In genomic region chr1:160827418-160827817, GRCh38 we compare ENCODE assay signal across 12 cellular contexts. TPM values are rescaled to one million over a fixed set of nuclear protein-coding genes. Genes with fewer than 3 reads are reported as not detected.
DNase-seq lines count a peak whose midpoint lies in the region; ATAC-seq and TF ChIP-seq lines count a peak whose summit lies in the region.
"Had no signal": no experiment of that assay in that cellular context is flagged by ENCODE, and none has a peak within 500 bp of the region (broad histone marks: within the 10 kb centered on the region; RNA-seq: fewer than 3 reads in every experiment).

No MANE protein-coding gene starts in this region.

- H3K4me3 ChIP-seq in neural progenitor cell: no peak overlapping the region
- H3K4me3 ChIP-seq: dorsolateral prefrontal cortex had no signal

- H3F3A ChIP-seq in neural progenitor cell (ENCODE audit: low read depth): no peaks in the 10 kb centered on the region

- no peak for ATAC-seq in effector memory CD8-positive, alpha-beta T cell (replicated peaks)

- no peaks in the 10 kb centered on the region for H3K9me3 Mint-ChIP-seq in effector memory CD8-positive, alpha-beta T cell
- H3K9me3 Mint-ChIP-seq in osteocyte (ENCODE audit: unreplicated experiment): no peaks in the 10 kb centered on the region
- no peaks in the 10 kb centered on the region for H3K9me3 Mint-ChIP-seq in neural progenitor cell
- H3K9me3 Mint-ChIP-seq: T-helper 2 cell treated with Interferon-gamma antibody and Interleukin-4, amounts not matched to agents 5 μg/mL and 100 μg/mL, for 36 hours had no signal

- no peaks in the 10 kb centered on the region for H4K20me1 ChIP-seq in neural progenitor cell (ENCODE audit: low read depth)

- peak overlapping the region; percentile 71 to 87 for H3K27ac Mint-ChIP-seq in effector memory CD8-positive, alpha-beta T cell
- H3K27ac Mint-ChIP-seq in osteocyte (ENCODE audit: unreplicated experiment): no peak overlapping the region
- H3K27ac Mint-ChIP-seq in neural progenitor cell: no peak overlapping the region
- H3K27ac Mint-ChIP-seq: T-helper 2 cell treated with Interferon-gamma antibody and Interleukin-4, amounts not matched to agents 5 μg/mL and 100 μg/mL, for 36 hours had no signal

- peaks cover 56% of the 10 kb centered on the region for H3K36me3 Mint-ChIP-seq in effector memory CD8-positive, alpha-beta T cell (ENCODE audit: insufficient read depth)
- H3K36me3 Mint-ChIP-seq in osteocyte (ENCODE audit: unreplicated experiment) (no peaks in the 10 kb centered on the region), neural progenitor cell (no peaks in the 10 kb centered on the region)

- H3K4me1 ChIP-seq in neural progenitor cell: no peaks in the 10 kb centered on the region

- H3K4me1 Mint-ChIP-seq in effector memory CD8-positive, alpha-beta T cell (ENCODE audit: low read depth in 2 of 2): peaks cover 14 to 16% of the 10 kb centered on the region in 2 donors
- H3K4me1 Mint-ChIP-seq in osteocyte (ENCODE audit: unreplicated experiment): no peaks in the 10 kb centered on the region
- H3K4me1 Mint-ChIP-seq in neural progenitor cell: no peaks in the 10 kb centered on the region

- no peaks in the 10 kb centered on the region for H3K27me3 ChIP-seq in neural progenitor cell

- no peaks in the 10 kb centered on the region for H3K36me3 ChIP-seq in neural progenitor cell

- no peaks in the 10 kb centered on the region for H3K27me3 Mint-ChIP-seq in effector memory CD8-positive, alpha-beta T cell
- H3K27me3 Mint-ChIP-seq in osteocyte (ENCODE audit: unreplicated experiment) (no peaks in the 10 kb centered on the region), neural progenitor cell (ENCODE audit: insufficient read depth, low read depth) (no peaks in the 10 kb centered on the region)

- TF ChIP-seq CTCF in osteocyte (IDR thresholded peaks at IDR 0.05): no peak
- TF ChIP-seq CTCF in neural progenitor cell (IDR thresholded peaks at IDR 0.05): no peak

- no peak overlapping the region for H3K4me3 Mint-ChIP-seq in effector memory CD8-positive, alpha-beta T cell
- H3K4me3 Mint-ChIP-seq in osteocyte (ENCODE audit: unreplicated experiment) (no peak overlapping the region), neural progenitor cell (no peak overlapping the region)
- H3K4me3 Mint-ChIP-seq: T-helper 2 cell treated with Interferon-gamma antibody and Interleukin-4, amounts not matched to agents 5 μg/mL and 100 μg/mL, for 36 hours had no signal

- H3K79me2 ChIP-seq in neural progenitor cell (ENCODE audit: low read depth): no peaks in the 10 kb centered on the region

- H3K9ac ChIP-seq in neural progenitor cell: no peak overlapping the region

- peak; percentile 15 for DNase-seq in Daoy (ENCODE audit: low read depth)
- DNase-seq in NCI-H226: peak; percentile 64
- no peak for DNase-seq in effector memory CD8-positive, alpha-beta T cell
- DNase-seq in osteocyte (ENCODE audit: extremely low spot score, unreplicated experiment): peak; percentile 56
- no peak for DNase-seq in neural progenitor cell (ENCODE audit: low spot score)
- no peak for DNase-seq in glomerular visceral epithelial cell (ENCODE audit: extremely low spot score)
- no peak for DNase-seq in activated T-cell treated with anti-CD3 and anti-CD28 coated beads for 4 hours
- DNase-seq: activated effector memory CD4-positive, alpha-beta T cell treated with Interleukin-2 at 50 U/mL for 16 hours; dorsolateral prefrontal cortex; NCI-H1694 treated with DMSO at 0.1 percent for 48 hours; NCI-H526 treated with DMSO at 0.1 percent for 48 hours had no signal

- no peak overlapping the region for H3K4me2 ChIP-seq in neural progenitor cell

- H3K9me3 ChIP-seq in neural progenitor cell (ENCODE audit: low read depth): no peaks in the 10 kb centered on the region

- H3K27ac ChIP-seq in neural progenitor cell: no peak overlapping the region
- H3K27ac ChIP-seq: dorsolateral prefrontal cortex had no signal

- H2AFZ ChIP-seq in neural progenitor cell (replicated peaks): no peak overlapping the region

RNA-seq across cellular contexts. Expression of gene LY9, which starts 31.4 kb away (rescaled TPM):
- 0.06 TPM in 1 of 2 replicates, not detected in the other for total RNA-seq in Daoy (2014; rRNA removed; shearing (Covaris generic))
- total RNA-seq in osteocyte (not detected in 2 replicates), neural progenitor cell (ENCODE audit: low replicate concordance) (not detected in 2 replicates)

RNA-seq across cellular contexts. Expression of gene CD244, which starts 35.3 kb away (rescaled TPM):
- not detected in 2 replicates for total RNA-seq in Daoy (2014; rRNA removed; shearing (Covaris generic))
- total RNA-seq in osteocyte (not detected in 2 replicates), neural progenitor cell (ENCODE audit: low replicate concordance) (not detected in 2 replicates)

RNA-seq across cellular contexts. Expression of gene ITLN1, which starts 57.6 kb away (rescaled TPM):
- 0.11 TPM in 1 of 2 replicates, not detected in the other for total RNA-seq in Daoy (2014; rRNA removed; shearing (Covaris generic))
- total RNA-seq in osteocyte (not detected in 2 replicates), neural progenitor cell (ENCODE audit: low replicate concordance) (not detected in 2 replicates)

Comparison
In these comparisons a context has a peak if more than half of its experiments do, and no peak if none do; other contexts are left out.
1. DNase-seq: peak in Daoy (single experiment), NCI-H226 (single experiment) and osteocyte (single experiment); none in effector memory CD8-positive, alpha-beta T cell (0 of 3), neural progenitor cell (single experiment), glomerular visceral epithelial cell (single experiment) and activated T-cell treated with anti-CD3 and anti-CD28 coated beads for 4 hours (single experiment).
2. H3K27ac Mint-ChIP-seq: peak in effector memory CD8-positive, alpha-beta T cell (2 of 2); none in osteocyte (single experiment) and neural progenitor cell (single experiment).